8 cellular contexts compared by ENCODE assay signal in genomic region chr12:6089041-6089823, GRCh38. TPM values are rescaled to one million over a fixed set of nuclear protein-coding genes. Genes with fewer than 3 reads are reported as not detected.
DNase-seq lines count a peak whose midpoint lies in the region; ATAC-seq, FAIRE-seq and TF ChIP-seq lines count a peak whose summit lies in the region.

No MANE protein-coding gene starts in this region.

- DNase-seq in KBM-7 (peak; percentile 30), NCI-H526 (lab: John Stamatoyannopoulos, UW) (peak; percentile 94 to 95), small intestine (peak; percentile 72), SW 1271 (lab: John Stamatoyannopoulos, UW) (no peak), AG08396 (ENCODE audit: low spot score) (no peak)

- H3K4me1 ChIP-seq in gastroesophageal sphincter, result peaks cover 3 to 74% (median 26%) of the 10 kb centered on the region in 3 donors
- peaks cover 4% of the 10 kb centered on the region in 2 donors for H3K4me1 ChIP-seq in small intestine (ENCODE audit: control insufficient read depth in 2 of 2, insufficient read depth in 1 of 2, low read depth in 1 of 2, low read length in 1 of 2)

- peak overlapping the region in 3 of 4 donors; percentile 38 to 50 (median 44) for H3K27ac ChIP-seq in gastroesophageal sphincter
- H3K27ac ChIP-seq in small intestine (ENCODE audit: low read depth in 1 of 2, low read length in 1 of 2), result peak overlapping the region in 1 of 2 donors; percentile 21

- no peaks in the 10 kb centered on the region for H3K36me3 ChIP-seq in gastroesophageal sphincter
- H3K36me3 ChIP-seq in small intestine (ENCODE audit: control insufficient read depth in 2 of 2, insufficient read depth in 2 of 2, low read length in 2 of 2), result no peaks in the 10 kb centered on the region

- TF ChIP-seq POLR2A in gastroesophageal sphincter (IDR thresholded peaks at IDR 0.05), result no peak

- H3K27me3 ChIP-seq in gastroesophageal sphincter (no peaks in the 10 kb centered on the region), small intestine (ENCODE audit: control insufficient read depth in 2 of 2, insufficient read depth in 2 of 2, low read length in 2 of 2) (no peaks in the 10 kb centered on the region)

- 34 to 47% methylated on average over 8 to 9 of the region's 15 CpGs for WGBS in gastroesophageal sphincter (ENCODE audit: low coverage in 1 of 2), 2 donors
- WGBS in small intestine, 3 donors, result 14 to 41% (median 24%) methylated on average over 15 of the region's 15 CpGs

- no peaks in the 10 kb centered on the region for H3K9me3 ChIP-seq in gastroesophageal sphincter
- no peaks in the 10 kb centered on the region for H3K9me3 ChIP-seq in small intestine (ENCODE audit: control insufficient read depth, low read depth)

- TF ChIP-seq CTCF in gastroesophageal sphincter (IDR thresholded peaks at IDR 0.05), result no peak

- no peak for TF ChIP-seq EP300 in gastroesophageal sphincter (IDR thresholded peaks at IDR 0.05)

- no peak for ATAC-seq in gastroesophageal sphincter
- no peak for ATAC-seq in GM21447 (IDR thresholded peaks at IDR 0.05; ENCODE audit: unreplicated experiment)
- no peak for ATAC-seq in GM21723 (IDR thresholded peaks at IDR 0.05; ENCODE audit: unreplicated experiment)

- in situ Hi-C loops in KBM-7 (cut with MboI; ENCODE audit: low pct_unique_long_range_greater_than_20kb, low sequenced_read_pairs), result no loop called here

- FAIRE-seq in small intestine (lab: Jason Lieb, UNC), result no peak

- no peak overlapping the region for H3K4me3 ChIP-seq in gastroesophageal sphincter
- H3K4me3 ChIP-seq in small intestine (ENCODE audit: low read depth in 1 of 2, low read length in 2 of 2), result no peak overlapping the region

RNA-seq across cellular contexts. Expression of gene VWF, which starts 35.2 kb away (rescaled TPM):
- total RNA-seq in gastroesophageal sphincter, result 100 to 1,000 TPM in 3 of 4 donors, 10 to 100 TPM in 1; 94.3 to 261 (median 162) TPM
- 10 to 100 TPM in 1 of 3 donors, 1 to 10 TPM in 2; 2.2 to 82.9 (median 5.7) TPM for polyA plus RNA-seq in small intestine

Comparison
In these comparisons a context has a peak if more than half of its experiments do, and no peak if none do; other contexts are left out.
1. DNase-seq: peak in KBM-7 (single experiment), NCI-H526 (2 of 2) and small intestine (single experiment); none in SW 1271 (0 of 2) and AG08396 (single experiment).